In genomic region chr1:155909894-155910293, GRCh38 we compare ENCODE assay signal across 8 cellular contexts. TPM values are rescaled to one million over a fixed set of nuclear protein-coding genes. Genes with fewer than 3 reads are reported as not detected.
DNase-seq lines count a peak whose midpoint lies in the region; ATAC-seq and TF ChIP-seq lines count a peak whose summit lies in the region.

No MANE protein-coding gene starts in this region.

- no peaks in the 10 kb centered on the region for H3K27me3 Mint-ChIP-seq in T-helper 2 cell treated with Interferon-gamma antibody and Interleukin-4, amounts not matched to agents 5 μg/mL and 100 μg/mL, for 36 hours (ENCODE audit: low read depth)

- H3K4me3 Mint-ChIP-seq in T-helper 2 cell treated with Interferon-gamma antibody and Interleukin-4, amounts not matched to agents 5 μg/mL and 100 μg/mL, for 36 hours = peak overlapping the region; percentile 98

- H3K4me3 ChIP-seq in fibroblast of the aortic adventitia (ENCODE audit: low read depth, low read length) = peak overlapping the region; percentile 74

- H3K9me3 Mint-ChIP-seq in T-helper 2 cell treated with Interferon-gamma antibody and Interleukin-4, amounts not matched to agents 5 μg/mL and 100 μg/mL, for 36 hours = no peaks in the 10 kb centered on the region

- CTCF ChIA-PET in GM10248 (lab: Yijun Ruan, JAX) = interaction anchor here (2.0 kb wide), 1 partner anchor 11 kb away, joined by 5 read pairs; no protein-coding TSS in a partner anchor

- POLR2A ChIA-PET in GM10248 (lab: Yijun Ruan, JAX) = no interaction called here

- peaks cover 52% of the 10 kb centered on the region for H3K36me3 Mint-ChIP-seq in T-helper 2 cell treated with Interferon-gamma antibody and Interleukin-4, amounts not matched to agents 5 μg/mL and 100 μg/mL, for 36 hours (ENCODE audit: low read depth)

- H3K4me1 Mint-ChIP-seq in T-helper 2 cell treated with Interferon-gamma antibody and Interleukin-4, amounts not matched to agents 5 μg/mL and 100 μg/mL, for 36 hours (ENCODE audit: low read depth) = peaks cover 20% of the 10 kb centered on the region

- TF ChIP-seq CTCF in fibroblast of the aortic adventitia (IDR thresholded peaks at IDR 0.05; ENCODE audit: insufficient read depth, low read length) = no peak
- no peak for TF ChIP-seq CTCF in GM10248 (IDR thresholded peaks at IDR 0.05; ENCODE audit: control extremely low read depth, extremely low read depth, low read depth, missing control alignments)

- peak; percentile 40 for DNase-seq in HCEC 1CT
- no peak for DNase-seq in T-helper 2 cell treated with Interferon-gamma antibody and Interleukin-4, amounts not matched to agents 5 μg/mL and 100 μg/mL, for 36 hours (ENCODE audit: low spot score)
- peak; percentile 62 for DNase-seq in fibroblast of the aortic adventitia (ENCODE audit: low read depth)
- DNase-seq in renal cortical epithelial cell (ENCODE audit: low read depth) = peak; percentile 73
- no peak for DNase-seq in GM10248 (ENCODE audit: extremely low spot score)

- ATAC-seq in GM18858 (IDR thresholded peaks at IDR 0.05; ENCODE audit: unreplicated experiment) = no peak
- no peak for ATAC-seq in HG03139 (IDR thresholded peaks at IDR 0.05; ENCODE audit: unreplicated experiment)
- ATAC-seq in GM19023 (IDR thresholded peaks at IDR 0.05; ENCODE audit: unreplicated experiment) = no peak

- H3K27ac Mint-ChIP-seq in T-helper 2 cell treated with Interferon-gamma antibody and Interleukin-4, amounts not matched to agents 5 μg/mL and 100 μg/mL, for 36 hours = peak overlapping the region; percentile 69

RNA-seq across cellular contexts. Expression of gene RIT1, which starts 1.3 kb away (rescaled TPM):
- 33.7 and 35.4 TPM in 2 replicates for total RNA-seq in fibroblast of the aortic adventitia (ENCODE audit: low replicate concordance)
- total RNA-seq in renal cortical epithelial cell = 38.4 and 88.2 TPM in 2 replicates

RNA-seq across cellular contexts. Expression of gene KHDC4, which starts 24.3 kb away (rescaled TPM):
- total RNA-seq in fibroblast of the aortic adventitia (ENCODE audit: low replicate concordance) (11.3 and 31.0 TPM in 2 replicates), renal cortical epithelial cell (16.8 and 39.1 TPM in 2 replicates)

RNA-seq across cellular contexts. Expression of gene RXFP4, which starts 31.5 kb away (rescaled TPM):
- 0.09 TPM in 1 of 2 replicates, not detected in the other for total RNA-seq in fibroblast of the aortic adventitia (ENCODE audit: low replicate concordance)
- not detected in 2 replicates for total RNA-seq in renal cortical epithelial cell

RNA-seq across cellular contexts. Expression of gene SYT11, which starts 50.5 kb away (rescaled TPM):
- total RNA-seq in fibroblast of the aortic adventitia (ENCODE audit: low replicate concordance) (19.5 and 48.6 TPM in 2 replicates), renal cortical epithelial cell (20.3 and 35.1 TPM in 2 replicates)

RNA-seq across cellular contexts. Expression of gene GON4L, which starts 52.9 kb away (rescaled TPM):
- total RNA-seq in fibroblast of the aortic adventitia (ENCODE audit: low replicate concordance) (39.9 and 50.0 TPM in 2 replicates), renal cortical epithelial cell (17.4 and 46.1 TPM in 2 replicates)

Comparison
In these comparisons a context has a peak if more than half of its experiments do, and no peak if none do; other contexts are left out.
1. DNase-seq: peak in HCEC 1CT (single experiment), fibroblast of the aortic adventitia (single experiment) and renal cortical epithelial cell (single experiment); none in T-helper 2 cell treated with Interferon-gamma antibody and Interleukin-4, amounts not matched to agents 5 μg/mL and 100 μg/mL, for 36 hours (single experiment) and GM10248 (single experiment).